30 cellular contexts compared by ENCODE assay signal in genomic region chr2:32990556-32990955, GRCh38.
"Had no signal": no experiment of that assay in that cellular context is flagged by ENCODE, and none has a peak within 500 bp of the region (broad histone marks: within the 10 kb centered on the region; RNA-seq: fewer than 3 reads in every experiment).

No MANE protein-coding gene starts in this region.

- H3K27me3 ChIP-seq: adrenal gland, body of pancreas, esophagus squamous epithelium had no signal

- H3K4me3 ChIP-seq: adrenal gland, body of pancreas, esophagus squamous epithelium had no signal

- H3K36me3 ChIP-seq: adrenal gland, esophagus squamous epithelium, WERI-Rb-1 had no signal

- DNase-seq: activated B cell treated with CpG ODN at 0.5 μM for 24 hours; activated CD4-positive, alpha-beta T cell treated with anti-CD3 and anti-CD28 coated beads for 48 hours; activated CD4-positive, alpha-beta T cell treated with anti-CD3 and anti-CD28 coated beads, Interleukin-2, amount 50 U/mL, for 1 hour; activated CD4-positive, alpha-beta T cell treated with anti-CD3 and anti-CD28 coated beads, Interleukin-2, amount 50 U/mL, for 48 hours; activated CD8-positive, alpha-beta memory T cell treated with anti-CD3 and anti-CD28 coated beads for 24 hours; activated CD8-positive, alpha-beta T cell treated with anti-CD3 and anti-CD28 coated beads for 36 hours; activated effector memory CD4-positive, alpha-beta T cell treated with anti-CD3 and anti-CD28 coated beads, Interleukin-2, amount 50 U/mL, for 16 hours; activated naive CD4-positive, alpha-beta T cell treated with anti-CD3 and anti-CD28 coated beads for 36 hours; activated naive CD8-positive, alpha-beta T cell treated with anti-CD3 and anti-CD28 coated beads for 36 hours; activated naive CD8-positive, alpha-beta T cell treated with anti-CD3 and anti-CD28 coated beads, Interleukin-2, amount 50 U/mL, for 24 hours; activated T-cell treated with anti-CD3 and anti-CD28 coated beads, Interleukin-2, amount 50 U/mL, for 4 hours; adrenal gland; amygdala; body of pancreas; cortex of kidney; effector CD4-positive, alpha-beta T cell; effector memory CD8-positive, alpha-beta T cell; esophagus squamous epithelium; head of caudate nucleus; T-helper 1 cell; T-helper 17 cell; T1000; WERI-Rb-1 had no signal

- H3K9me3 Mint-ChIP-seq: activated B cell treated with CpG ODN at 0.5 μM for 24 hours; activated CD8-positive, alpha-beta T cell treated with anti-CD3 and anti-CD28 coated beads for 36 hours; activated naive CD4-positive, alpha-beta T cell treated with anti-CD3 and anti-CD28 coated beads for 36 hours; activated naive CD4-positive, alpha-beta T cell treated with anti-CD3 and anti-CD28 coated beads, Interleukin-2, amount 50 U/mL, for 24 hours; activated naive CD8-positive, alpha-beta T cell treated with anti-CD3 and anti-CD28 coated beads for 36 hours; activated naive CD8-positive, alpha-beta T cell treated with anti-CD3 and anti-CD28 coated beads, Interleukin-2, amount 50 U/mL, for 24 hours; activated T-cell treated with anti-CD3 and anti-CD28 coated beads, Interleukin-2, amount 50 U/mL, for 4 hours; activated T-helper 2 cell treated with anti-CD3 and anti-CD28 coated beads, Interferon-gamma antibody, Interleukin-2, Interleukin-4, amounts not matched to agents 10 μg/mL and 5 μg/mL and 100 μg/mL, durations not matched to agents 14 hours and 24 hours and 36 hours; central memory CD8-positive, alpha-beta T cell; T-helper 2 cell treated with Interferon-gamma antibody and Interleukin-4, amounts not matched to agents 5 μg/mL and 100 μg/mL, for 36 hours had no signal

- H3K27me3 Mint-ChIP-seq: activated CD8-positive, alpha-beta T cell treated with anti-CD3 and anti-CD28 coated beads for 36 hours; activated naive CD4-positive, alpha-beta T cell treated with anti-CD3 and anti-CD28 coated beads, Interleukin-2, amount 50 U/mL, for 24 hours had no signal

- H3K36me3 Mint-ChIP-seq: activated naive CD4-positive, alpha-beta T cell treated with anti-CD3 and anti-CD28 coated beads, Interleukin-2, amount 50 U/mL, for 24 hours; activated naive CD8-positive, alpha-beta T cell treated with anti-CD3 and anti-CD28 coated beads for 36 hours had no signal

- H3K4me1 ChIP-seq: adrenal gland, body of pancreas had no signal

- H3K9me3 ChIP-seq: adrenal gland, body of pancreas, esophagus squamous epithelium had no signal

- FAIRE-seq: colon, frontal cortex had no signal

- H3K4me1 Mint-ChIP-seq: activated B cell treated with CpG ODN at 0.5 μM for 24 hours; activated naive CD4-positive, alpha-beta T cell treated with anti-CD3 and anti-CD28 coated beads, Interleukin-2, amount 50 U/mL, for 24 hours; activated naive CD8-positive, alpha-beta T cell treated with anti-CD3 and anti-CD28 coated beads for 36 hours; activated naive CD8-positive, alpha-beta T cell treated with anti-CD3 and anti-CD28 coated beads, Interleukin-2, amount 50 U/mL, for 24 hours; central memory CD8-positive, alpha-beta T cell; T-helper 17 cell had no signal

- H3K27ac Mint-ChIP-seq: activated B cell treated with CpG ODN at 0.5 μM for 24 hours; activated CD8-positive, alpha-beta T cell treated with anti-CD3 and anti-CD28 coated beads for 36 hours; activated naive CD4-positive, alpha-beta T cell treated with anti-CD3 and anti-CD28 coated beads for 36 hours; activated naive CD4-positive, alpha-beta T cell treated with anti-CD3 and anti-CD28 coated beads, Interleukin-2, amount 50 U/mL, for 24 hours; activated naive CD8-positive, alpha-beta T cell treated with anti-CD3 and anti-CD28 coated beads for 36 hours; activated naive CD8-positive, alpha-beta T cell treated with anti-CD3 and anti-CD28 coated beads, Interleukin-2, amount 50 U/mL, for 24 hours; activated T-helper 2 cell treated with anti-CD3 and anti-CD28 coated beads, Interferon-gamma antibody, Interleukin-2, Interleukin-4, amounts not matched to agents 10 μg/mL and 5 μg/mL and 100 μg/mL, durations not matched to agents 14 hours and 24 hours and 36 hours; effector memory CD8-positive, alpha-beta T cell; T-helper 17 cell; T-helper 2 cell treated with Interferon-gamma antibody and Interleukin-4, amounts not matched to agents 5 μg/mL and 100 μg/mL, for 36 hours had no signal

- H3K4me3 Mint-ChIP-seq: activated B cell treated with CpG ODN at 0.5 μM for 24 hours; activated CD8-positive, alpha-beta T cell treated with anti-CD3 and anti-CD28 coated beads for 36 hours; activated naive CD4-positive, alpha-beta T cell treated with anti-CD3 and anti-CD28 coated beads for 36 hours; activated naive CD4-positive, alpha-beta T cell treated with anti-CD3 and anti-CD28 coated beads, Interleukin-2, amount 50 U/mL, for 24 hours; activated naive CD8-positive, alpha-beta T cell treated with anti-CD3 and anti-CD28 coated beads for 36 hours; activated naive CD8-positive, alpha-beta T cell treated with anti-CD3 and anti-CD28 coated beads, Interleukin-2, amount 50 U/mL, for 24 hours; activated T-cell treated with anti-CD3 and anti-CD28 coated beads, Interleukin-2, amount 50 U/mL, for 4 hours; central memory CD8-positive, alpha-beta T cell; effector memory CD8-positive, alpha-beta T cell; T-helper 17 cell; T-helper 2 cell treated with Interferon-gamma antibody and Interleukin-4, amounts not matched to agents 5 μg/mL and 100 μg/mL, for 36 hours had no signal

- H3K27ac ChIP-seq: adrenal gland, body of pancreas, epithelial cell of prostate, esophagus squamous epithelium, WERI-Rb-1 had no signal

- ATAC-seq: activated CD8-positive, alpha-beta T cell treated with anti-CD3 and anti-CD28 coated beads for 36 hours; activated naive CD8-positive, alpha-beta T cell treated with anti-CD3 and anti-CD28 coated beads, Interleukin-2, amount 50 U/mL, for 24 hours; activated T-cell treated with anti-CD3 and anti-CD28 coated beads, Interleukin-2, amount 50 U/mL, for 4 hours; body of pancreas; effector memory CD8-positive, alpha-beta T cell; T-helper 17 cell had no signal
